Comparison of ENCODE assay signal across 42 cellular contexts in the genomic region with DNA sequence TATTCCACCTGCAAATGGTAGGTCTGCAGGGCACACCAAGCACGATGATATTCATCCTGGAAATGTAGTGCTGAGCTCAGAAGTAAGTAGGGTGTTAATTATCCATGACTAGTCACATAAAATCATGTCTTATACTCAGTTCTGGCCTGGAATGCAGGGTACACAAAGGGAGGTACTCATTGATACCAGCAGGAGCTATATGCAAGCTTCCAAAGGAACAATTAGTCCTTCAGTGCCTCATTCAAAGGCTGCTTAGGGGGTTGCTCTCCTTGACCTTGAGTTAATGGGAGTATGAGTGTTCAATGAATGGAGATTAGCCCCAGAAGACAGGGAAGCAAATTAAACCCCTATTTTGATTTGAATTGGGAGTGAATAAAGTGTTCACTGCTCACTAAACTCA. TPM values are rescaled to one million over a fixed set of nuclear protein-coding genes. Genes with fewer than 3 reads are reported as not detected.
"Had no signal": no experiment of that assay in that cellular context is flagged by ENCODE, and none has a peak within 500 bp of the region (broad histone marks: within the 10 kb centered on the region; RNA-seq: fewer than 3 reads in every experiment).

No MANE protein-coding gene starts in this region.

- H3K36me3 ChIP-seq: brain microvascular endothelial cell had no signal

- H2AFZ ChIP-seq: PC-9 had no signal

- H3K9ac ChIP-seq: KMS-11 had no signal

- H3K4me3 Mint-ChIP-seq: activated B cell treated with CpG ODN at 0.5 μM for 24 hours; activated CD4-positive, alpha-beta T cell treated with anti-CD3 and anti-CD28 coated beads, Interleukin-2, amount 10 ng/mL, durations not matched to agents 24 days and 14 days; activated CD8-positive, alpha-beta T cell treated with anti-CD3 and anti-CD28 coated beads for 36 hours; activated naive CD8-positive, alpha-beta T cell treated with anti-CD3 and anti-CD28 coated beads for 36 hours; activated T-cell treated with anti-CD3 and anti-CD28 coated beads, Interleukin-2, amount 50 U/mL, for 72 hours; activated T-helper 17 cell treated with anti-CD3 and anti-CD28 coated beads, Interleukin-2, amount 50 U/mL, for 72 hours had no signal

- H3K4me3 ChIP-seq: PC-9 had no signal

- H3K27me3 ChIP-seq: brain microvascular endothelial cell had no signal

- H3K4me2 ChIP-seq: KMS-11, PC-9 had no signal

- H3K27ac ChIP-seq: brain microvascular endothelial cell, KMS-11, PC-9, RWPE1, VCaP had no signal

- H3K4me1 Mint-ChIP-seq: activated B cell treated with CpG ODN at 0.5 μM for 24 hours; activated CD4-positive, alpha-beta T cell treated with anti-CD3 and anti-CD28 coated beads, Interleukin-2, amount 10 ng/mL, durations not matched to agents 24 days and 14 days; activated naive CD8-positive, alpha-beta T cell treated with anti-CD3 and anti-CD28 coated beads for 36 hours; activated T-helper 17 cell treated with anti-CD3 and anti-CD28 coated beads, Interleukin-2, amount 50 U/mL, for 72 hours had no signal

- H3K36me3 Mint-ChIP-seq: activated naive CD8-positive, alpha-beta T cell treated with anti-CD3 and anti-CD28 coated beads for 36 hours had no signal

- H3K27ac Mint-ChIP-seq: activated B cell treated with CpG ODN at 0.5 μM for 24 hours; activated CD4-positive, alpha-beta T cell treated with anti-CD3 and anti-CD28 coated beads, Interleukin-2, amount 10 ng/mL, durations not matched to agents 24 days and 14 days; activated CD8-positive, alpha-beta T cell treated with anti-CD3 and anti-CD28 coated beads for 36 hours; activated naive CD8-positive, alpha-beta T cell treated with anti-CD3 and anti-CD28 coated beads for 36 hours; activated T-cell treated with anti-CD3 and anti-CD28 coated beads, Interleukin-2, amount 50 U/mL, for 72 hours; activated T-helper 17 cell treated with anti-CD3 and anti-CD28 coated beads, Interleukin-2, amount 50 U/mL, for 72 hours had no signal

- FAIRE-seq: RCC 7860 had no signal

- ATAC-seq: activated CD8-positive, alpha-beta T cell treated with anti-CD3 and anti-CD28 coated beads for 36 hours; activated T-cell treated with anti-CD3 and anti-CD28 coated beads, Interleukin-2, amount 50 U/mL, for 72 hours; activated T-helper 17 cell treated with anti-CD3 and anti-CD28 coated beads, Interleukin-2, amount 50 U/mL, for 72 hours; Right ventricle myocardium inferior had no signal

- H3K9me3 Mint-ChIP-seq: activated B cell treated with CpG ODN at 0.5 μM for 24 hours; activated CD4-positive, alpha-beta T cell treated with anti-CD3 and anti-CD28 coated beads, Interleukin-2, amount 10 ng/mL, durations not matched to agents 24 days and 14 days; activated naive CD8-positive, alpha-beta T cell treated with anti-CD3 and anti-CD28 coated beads for 36 hours had no signal

- DNase-seq: activated B cell treated with CpG ODN at 0.5 μM for 24 hours; activated CD4-positive, alpha-beta T cell treated with anti-CD3 and anti-CD28 coated beads for 1 hour; activated CD4-positive, alpha-beta T cell treated with anti-CD3 and anti-CD28 coated beads, Interleukin-2, amount 10 ng/mL, durations not matched to agents 24 days and 14 days; activated CD4-positive, alpha-beta T cell treated with anti-CD3 and anti-CD28 coated beads, Interleukin-2, amount 50 U/mL, for 4 hours; activated CD8-positive, alpha-beta T cell treated with anti-CD3 and anti-CD28 coated beads for 36 hours; activated effector memory CD4-positive, alpha-beta T cell treated with anti-CD3 and anti-CD28 coated beads, Interleukin-2, amount 50 U/mL, for 16 hours; activated naive CD4-positive, alpha-beta T cell; activated naive CD4-positive, alpha-beta T cell treated with anti-CD3 and anti-CD28 coated beads, Interleukin-2, amount 50 U/mL, for 16 hours; activated naive CD8-positive, alpha-beta T cell treated with anti-CD3 and anti-CD28 coated beads for 36 hours; activated T-cell treated with anti-CD3 and anti-CD28 coated beads, Interleukin-2, amount 50 U/mL, for 1 hour; activated T-cell treated with anti-CD3 and anti-CD28 coated beads, Interleukin-2, amount 50 U/mL, for 72 hours; amniotic stem cell; aorta; brain microvascular endothelial cell; central memory CD4-positive, alpha-beta T cell; MM.1S; MV-4-11; NCI-H1092; NCI-H1436 treated with DMSO at 0.1 percent for 48 hours; NCI-H1694 treated with DMSO at 0.1 percent for 48 hours; NCI-H2029; NCI-H2171 treated with DMSO at 0.1 percent for 48 hours; NCI-H2227 treated with DMSO at 0.1 percent for 48 hours; NCI-H446; NCI-H524 treated with DMSO at 0.1 percent for 48 hours; NCI-H748 treated with DMSO at 0.1 percent for 48 hours; NK-92 treated with Interleukin-12 subunit alpha and Interleukin-12 subunit beta, amount 100 ng/mL, for 24 hours; PC-9; SIG-M5; SW 1271; T-helper 1 cell; T-helper 2 cell; T-helper 9 cell had no signal

- H3K27me3 Mint-ChIP-seq: activated B cell treated with CpG ODN at 0.5 μM for 24 hours; activated CD4-positive, alpha-beta T cell treated with anti-CD3 and anti-CD28 coated beads, Interleukin-2, amount 10 ng/mL, durations not matched to agents 24 days and 14 days; activated CD8-positive, alpha-beta T cell treated with anti-CD3 and anti-CD28 coated beads for 36 hours; activated naive CD8-positive, alpha-beta T cell treated with anti-CD3 and anti-CD28 coated beads for 36 hours; activated T-helper 17 cell treated with anti-CD3 and anti-CD28 coated beads, Interleukin-2, amount 50 U/mL, for 72 hours had no signal

RNA-seq across cellular contexts. Expression of a gene that starts 38.3 kb away (rescaled TPM):
- total RNA-seq: activated B cell treated with CpG ODN at 0.5 μM for 24 hours; activated CD4-positive, alpha-beta T cell treated with anti-CD3 and anti-CD28 coated beads, Interleukin-2, amount 10 ng/mL, durations not matched to agents 24 days and 14 days; activated CD8-positive, alpha-beta memory T cell treated with anti-CD3 and anti-CD28 coated beads for 36 hours; activated CD8-positive, alpha-beta T cell treated with anti-CD3 and anti-CD28 coated beads for 36 hours; activated naive CD8-positive, alpha-beta T cell treated with anti-CD3 and anti-CD28 coated beads for 36 hours; activated T-cell treated with anti-CD3 and anti-CD28 coated beads, Interleukin-2, amount 50 U/mL, for 72 hours; activated T-helper 17 cell treated with anti-CD3 and anti-CD28 coated beads, Interleukin-2, amount 50 U/mL, for 72 hours; LHCN-M2; OCI-LY7; PC-9; Right ventricle myocardium inferior had no signal
